Comparison of ENCODE assay signal across 8 cellular contexts in the genomic region with DNA sequence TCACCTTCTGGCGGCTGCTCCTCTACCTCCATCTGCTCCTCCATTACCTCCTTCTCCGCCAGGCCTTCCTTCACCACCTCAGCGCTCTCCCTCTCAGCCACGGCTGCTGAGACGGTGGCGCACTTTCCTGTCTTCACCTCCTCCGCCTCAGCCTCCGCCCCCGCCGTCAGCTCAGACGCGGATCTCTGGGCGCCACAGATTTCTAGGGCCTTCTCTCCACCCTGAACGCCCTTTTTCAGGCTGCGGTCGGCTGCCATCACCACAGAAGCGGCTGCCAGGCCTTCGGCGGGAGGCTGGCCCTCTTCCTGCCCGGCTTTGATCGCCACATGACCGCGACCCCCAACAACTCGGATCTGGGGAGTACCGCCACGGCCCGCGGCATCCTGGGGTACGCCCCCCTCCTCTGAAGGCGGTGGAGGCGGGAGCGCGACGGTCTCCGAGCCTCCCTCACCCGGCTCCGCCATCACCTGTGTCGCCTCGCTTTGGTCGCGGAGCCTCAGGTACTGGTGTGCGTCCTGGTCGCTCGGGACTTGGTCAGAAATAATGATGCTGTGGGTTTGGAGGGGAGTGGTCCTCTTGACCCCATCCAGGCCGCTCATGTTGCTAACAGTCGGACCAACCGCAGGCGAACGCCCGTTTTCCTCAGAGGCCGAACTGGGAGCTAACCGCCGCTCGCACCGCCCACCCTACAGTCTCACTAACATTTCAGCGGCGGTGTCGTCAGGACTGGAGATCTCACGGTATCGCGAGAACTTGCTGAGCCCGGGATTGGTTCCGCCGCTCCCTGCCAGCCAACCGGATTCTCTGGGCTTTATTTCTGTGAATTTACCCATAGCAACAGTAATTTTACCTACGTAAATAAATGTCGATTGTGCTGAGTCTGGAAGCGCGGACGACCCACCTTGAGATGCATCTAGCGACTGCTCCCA. TPM values are rescaled to one million over a fixed set of nuclear protein-coding genes. Genes with fewer than 3 reads are reported as not detected.
DNase-seq lines count a peak whose midpoint lies in the region; ATAC-seq, FAIRE-seq and TF ChIP-seq lines count a peak whose summit lies in the region.

Gene TSPYL1, minus strand, starts transcription at position 699 of the 929 bp plus-strand sequence. Its CDS starts 100 bp downstream, at position 599.

- H3K27me3 Mint-ChIP-seq in natural killer cell (ENCODE audit: low read depth in 2 of 2): no peaks in the 10 kb centered on the region

- peak within 1 kb of the TSS; percentile 97 for H3K4me2 ChIP-seq in Loucy (ENCODE audit: low read depth, low read length, poor library complexity, severe bottlenecking)

- no peaks in the 10 kb centered on the region for H3K9me3 Mint-ChIP-seq in natural killer cell

- no peaks in the 10 kb centered on the region for H3K9me2 ChIP-seq in Loucy (replicated peaks; ENCODE audit: low read depth, low read length)

- peak within 1 kb of the TSS; percentile 98 to 100 for H3K27ac Mint-ChIP-seq in natural killer cell

- peak within 1 kb of the TSS; percentile 95 for H3K9ac ChIP-seq in Loucy (ENCODE audit: low read depth, low read length, poor library complexity, severe bottlenecking)

- peak within 1 kb of the TSS; percentile 96 for H3K4me3 Mint-ChIP-seq in natural killer cell

- peaks cover 47% of the 10 kb centered on the region for H4K20me1 ChIP-seq in Loucy (ENCODE audit: insufficient read depth, low read length, poor library complexity, severe bottlenecking)

- H3K36me3 Mint-ChIP-seq in natural killer cell: no peaks in the 10 kb centered on the region

- peaks cover 4% of the 10 kb centered on the region; the same call in 1 of the 2 replicates for H3K36me3 ChIP-seq in Loucy (ENCODE audit: insufficient read depth, low read length)

- peak; percentile 88 to 95 (median 89) for ATAC-seq in natural killer cell

- TF ChIP-seq CTCF in Loucy (conservative IDR thresholded peaks at IDR 0.05; ENCODE audit: low read length) (0 out of 2 replicates have a peak, but pooled peaks have one; percentile 22), natural killer cell (IDR thresholded peaks at IDR 0.05) (no peak)

- H3K27me3 ChIP-seq in Loucy (ENCODE audit: insufficient read depth, low read length, poor library complexity, severe bottlenecking): no peaks in the 10 kb centered on the region

- no peaks in the 10 kb centered on the region for H3K9me3 ChIP-seq in Loucy (ENCODE audit: insufficient read depth, low read depth, low read length)

- intact Hi-C loops in natural killer cell (cut with micrococcal nuclease): loop anchor here (1.0 to 5.0 kb wide), 4 partner anchors 25 to 389 kb away; partner anchors contain the start of genes RWDD1, TSPYL4 and ZUP1

- peaks cover 60% of the 10 kb centered on the region for H3K4me1 ChIP-seq in Loucy (ENCODE audit: insufficient read depth, low read length, poor library complexity, severe bottlenecking)

- peak within 1 kb of the TSS; percentile 87 for H2AFZ ChIP-seq in Loucy (ENCODE audit: low read length)

- peaks cover 56 to 57% of the 10 kb centered on the region in 2 donors for H3K4me1 Mint-ChIP-seq in natural killer cell

- H3K79me2 ChIP-seq in Loucy (ENCODE audit: insufficient read depth, low read length): peaks cover 64% of the 10 kb centered on the region

- DNase-seq in ELF-1 (ENCODE audit: low read depth, low spot score) (peak; percentile 98), H54 (ENCODE audit: insufficient read length, low spot score) (peak; percentile 49), fibroblast of peridontal ligament (ENCODE audit: extremely low read depth) (peak; percentile 98), natural killer cell (peak; percentile 91)
- peak; percentile 89 for DNase-seq in activated T-helper 9 cell treated with anti-CD3 and anti-CD28 coated beads, Interleukin-2, amount 50 U/mL, for 16 hours (ENCODE audit: low read depth)
- peak; percentile 93 for DNase-seq in stimulated activated naive CD4-positive, alpha-beta T cell treated with Interleukin-2 at 50 U/mL for 16 hours (lab: John Stamatoyannopoulos, UW)

- peak; percentile 58 for FAIRE-seq in H54 (lab: Jason Lieb, UNC)

- peak within 1 kb of the TSS; percentile 91 for H3K4me3 ChIP-seq in Loucy (ENCODE audit: low read length, poor library complexity, severe bottlenecking)

- H3F3A ChIP-seq in Loucy (ENCODE audit: low read depth): no peaks in the 10 kb centered on the region

- TF ChIP-seq POLR2A in H54 (IDR thresholded peaks at IDR 0.05; ENCODE audit: low read depth, low read length) (peak; percentile 87), Raji (IDR thresholded peaks at IDR 0.05; ENCODE audit: insufficient read depth, low read depth, low read length) (peak; percentile 89)

RNA-seq across cellular contexts. Expression of gene TSPYL1, which starts in this region (rescaled TPM):
- 100 to 1,000 TPM; 134 to 143 (median 142) TPM for total RNA-seq in natural killer cell

Comparison
In these comparisons a context has a peak if more than half of its experiments do, and no peak if none do; other contexts are left out.
1. Peak in every context shown above with its lines: DNase-seq, ATAC-seq and H3K4me3 ChIP-seq.